25 cellular contexts compared by ENCODE assay signal in genomic region chr17:32555611-32556310, GRCh38.
"Had no signal": no experiment of that assay in that cellular context is flagged by ENCODE, and none has a peak within 500 bp of the region (broad histone marks: within the 10 kb centered on the region; RNA-seq: fewer than 3 reads in every experiment).

No MANE protein-coding gene starts in this region.

- H3K4me1 ChIP-seq: gastrocnemius medialis, pancreas, psoas muscle, right atrium auricular region, uterus had no signal

- H3K27ac ChIP-seq: coronary artery, esophagus squamous epithelium, gastrocnemius medialis, pancreas, psoas muscle, right atrium auricular region, stomach, suprapubic skin, tibial nerve, uterus had no signal

- H3K27ac Mint-ChIP-seq: activated CD4-positive, alpha-beta T cell treated with anti-CD3 and anti-CD28 coated beads, Interleukin-2, amount 10 ng/mL, durations not matched to agents 7 days and 5 days; activated T-helper 17 cell treated with anti-CD3 and anti-CD28 coated beads, Interleukin-2, amount 50 U/mL, for 72 hours had no signal

- H3K36me3 ChIP-seq: esophagus squamous epithelium, gastrocnemius medialis, pancreas, right atrium auricular region, stomach, suprapubic skin, tibial nerve, uterus had no signal

- H3K27me3 ChIP-seq: esophagus squamous epithelium, gastrocnemius medialis, pancreas, right atrium auricular region, stomach, suprapubic skin, tibial nerve, uterus had no signal

- H3K4me3 ChIP-seq: coronary artery, esophagus squamous epithelium, gastrocnemius medialis, mucosa of descending colon, pancreas, psoas muscle, right atrium auricular region, stomach, suprapubic skin, tibial nerve, uterus had no signal

- H3K9me3 ChIP-seq: esophagus squamous epithelium, gastrocnemius medialis, mucosa of descending colon, pancreas, psoas muscle, right atrium auricular region, stomach, suprapubic skin, tibial nerve, uterus had no signal

- H3K36me3 Mint-ChIP-seq: activated naive CD4-positive, alpha-beta T cell treated with anti-CD3 and anti-CD28 coated beads, Interleukin-2, amount 50 U/mL, for 72 hours; naive thymus-derived CD8-positive, alpha-beta T cell had no signal

- H3K9me3 Mint-ChIP-seq: activated CD4-positive, alpha-beta T cell treated with anti-CD3 and anti-CD28 coated beads, Interleukin-2, amount 10 ng/mL, durations not matched to agents 7 days and 5 days; activated naive CD4-positive, alpha-beta T cell treated with anti-CD3 and anti-CD28 coated beads, Interleukin-2, amount 50 U/mL, for 72 hours; activated T-helper 17 cell treated with anti-CD3 and anti-CD28 coated beads, Interleukin-2, amount 50 U/mL, for 72 hours; naive thymus-derived CD8-positive, alpha-beta T cell had no signal

- H3K27me3 Mint-ChIP-seq: activated T-helper 17 cell treated with anti-CD3 and anti-CD28 coated beads, Interleukin-2, amount 50 U/mL, for 72 hours; naive thymus-derived CD8-positive, alpha-beta T cell had no signal

- DNase-seq: activated CD4-positive, alpha-beta T cell treated with anti-CD3 and anti-CD28 coated beads, Interleukin-2, amount 10 ng/mL, durations not matched to agents 7 days and 5 days; activated T-cell treated with anti-CD3 and anti-CD28 coated beads, Interleukin-2, amount 50 U/mL, for 1 hour; amygdala; cerebellar nuclear complex; esophagus squamous epithelium; gastrocnemius medialis; head of caudate nucleus; islet precursor cell; left cardiac atrium; mesendoderm; mucosa of descending colon; naive thymus-derived CD8-positive, alpha-beta T cell; pancreas; psoas muscle; stimulated activated CD4-positive, alpha-beta T cell treated with anti-CD3 and anti-CD28 coated beads, Interleukin-4, amount 100 ng/mL, for 4 hours; stomach; T-helper 1 cell; uterus had no signal

- ATAC-seq: activated CD4-positive, CD25-positive, alpha-beta regulatory T cell treated with anti-CD3 and anti-CD28 coated beads, Interleukin-2, amount 50 U/mL, for 24 hours; activated naive CD4-positive, alpha-beta T cell treated with anti-CD3 and anti-CD28 coated beads, Interleukin-2, amount 50 U/mL, for 72 hours; activated T-helper 17 cell treated with anti-CD3 and anti-CD28 coated beads, Interleukin-2, amount 50 U/mL, for 72 hours; gastrocnemius medialis; left cardiac atrium; mucosa of descending colon; naive thymus-derived CD8-positive, alpha-beta T cell; pancreas; psoas muscle had no signal

- H3K4me3 Mint-ChIP-seq: activated CD4-positive, alpha-beta T cell treated with anti-CD3 and anti-CD28 coated beads, Interleukin-2, amount 10 ng/mL, durations not matched to agents 7 days and 5 days; activated T-helper 17 cell treated with anti-CD3 and anti-CD28 coated beads, Interleukin-2, amount 50 U/mL, for 72 hours; naive thymus-derived CD8-positive, alpha-beta T cell had no signal
